22 cellular contexts compared by ENCODE assay signal in the genomic region with DNA sequence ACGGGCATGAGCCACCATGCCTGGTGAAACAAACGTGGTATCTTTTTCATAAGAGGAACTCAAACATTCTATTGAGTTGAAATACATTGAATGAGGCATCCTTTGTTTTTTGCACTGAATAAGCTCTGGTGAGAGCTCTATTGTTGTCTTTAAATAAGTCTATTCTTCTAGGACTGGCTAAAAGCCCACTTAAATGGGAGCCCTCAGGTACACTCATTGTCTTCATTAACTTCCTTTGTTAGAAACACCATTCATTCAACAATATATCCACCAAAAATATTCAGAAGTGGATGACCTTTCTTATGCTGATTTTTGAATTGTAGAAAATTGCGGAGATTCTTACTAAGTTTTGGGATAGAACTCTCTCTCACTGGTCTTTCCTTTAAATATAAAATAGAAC.
"Had no signal": no experiment of that assay in that cellular context is flagged by ENCODE, and none has a peak within 500 bp of the region (broad histone marks: within the 10 kb centered on the region; RNA-seq: fewer than 3 reads in every experiment).

No MANE protein-coding gene starts in this region.

- H3K27ac ChIP-seq: SJSA1 had no signal

- H3K4me1 ChIP-seq: SJSA1 had no signal

- H3K9me3 ChIP-seq: SJSA1 had no signal

- ATAC-seq: activated T-helper 17 cell treated with anti-CD3 and anti-CD28 coated beads, Interleukin-2, amount 50 U/mL, for 72 hours; PC-3; SK-N-SH treated with all-trans-retinoic acid at 6 μM for 48 hours had no signal

- H3K36me3 ChIP-seq: SJSA1 had no signal

- H3K27me3 ChIP-seq: SJSA1 had no signal

- H3K4me3 ChIP-seq: SJSA1 had no signal

- DNase-seq: activated B cell treated with CpG ODN at 0.5 μM for 24 hours; activated CD4-positive, alpha-beta memory T cell treated with anti-CD3 and anti-CD28 coated beads, Interleukin-2, amount 10 ng/mL, durations not matched to agents 7 days and 5 days; activated CD4-positive, alpha-beta T cell treated with anti-CD3 and anti-CD28 coated beads, Interleukin-2, amount 10 ng/mL, durations not matched to agents 7 days and 5 days; activated gamma-delta T cell; activated naive CD4-positive, alpha-beta T cell treated with anti-CD3 and anti-CD28 coated beads for 36 hours; activated T-cell treated with anti-CD3 and anti-CD28 coated beads for 4 hours; activated T-cell treated with anti-CD3 and anti-CD28 coated beads, Interleukin-2, amount 50 U/mL, for 48 hours; amygdala; Kasumi-1; KBM-7; NCI-H1105 treated with DMSO at 0.1 percent for 48 hours; NCI-H1436 treated with DMSO at 0.1 percent for 48 hours; NCI-H187; NCI-H2081 treated with DMSO at 0.1 percent for 48 hours; NCI-H345; NCI-H510A; NCI-H526 treated with DMSO at 0.1 percent for 48 hours; PC-3; SHP77 had no signal
